Comparison of ENCODE assay signal across 16 cellular contexts in genomic region chr9:135067091-135067710, GRCh38. TPM values are rescaled to one million over a fixed set of nuclear protein-coding genes. Genes with fewer than 3 reads are reported as not detected.
"Had no signal": no experiment of that assay in that cellular context is flagged by ENCODE, and none has a peak within 500 bp of the region (broad histone marks: within the 10 kb centered on the region; RNA-seq: fewer than 3 reads in every experiment).

No MANE protein-coding gene starts in this region.

- H3K4me3 ChIP-seq: mucosa of descending colon, SK-N-MC, thyroid gland, uterus had no signal

- H3K36me3 ChIP-seq: thyroid gland, uterus had no signal

- DNase-seq: activated CD4-positive, alpha-beta T cell treated with anti-CD3 and anti-CD28 coated beads, Interleukin-2, amount 10 ng/mL, durations not matched to agents 7 days and 5 days; amygdala; effector memory CD4-positive, alpha-beta T cell; foreskin keratinocyte; immature natural killer cell; naive thymus-derived CD4-positive, alpha-beta T cell; stimulated activated CD4-positive, alpha-beta T cell treated with anti-CD3 and anti-CD28 coated beads, Interleukin-12 subunit alpha, Interleukin-12 subunit beta, amount 100 ng/mL, for 4 hours; stimulated activated CD4-positive, alpha-beta T cell treated with anti-CD3 and anti-CD28 coated beads, Interleukin-2, amount 100 ng/mL, for 24 hours; T-cell; T-helper 9 cell; thyroid gland had no signal

- H3K27ac ChIP-seq: foreskin keratinocyte, SK-N-MC, thyroid gland, uterus had no signal

- H3K4me1 ChIP-seq: foreskin keratinocyte, thyroid gland, uterus had no signal

- H3K27me3 ChIP-seq: foreskin keratinocyte, uterus had no signal

- ATAC-seq: activated naive CD4-positive, alpha-beta T cell treated with anti-CD3 and anti-CD28 coated beads, Interleukin-2, amount 50 U/mL, for 72 hours; foreskin keratinocyte; mucosa of descending colon; naive thymus-derived CD4-positive, alpha-beta T cell; stimulated activated effector memory CD8-positive, alpha-beta T cell treated with anti-CD3 and anti-CD28 coated beads, Interleukin-12 subunit alpha, Interleukin-12 subunit beta, amount 100 ng/mL, for 72 hours; T-cell had no signal

- H3K9me3 ChIP-seq: thyroid gland, uterus had no signal

RNA-seq across cellular contexts. Expression of gene OLFM1, which starts 20.3 kb away (rescaled TPM):
- total RNA-seq: activated CD4-positive, alpha-beta T cell treated with anti-CD3 and anti-CD28 coated beads, Interleukin-2, amount 10 ng/mL, durations not matched to agents 7 days and 5 days; activated naive CD4-positive, alpha-beta T cell treated with anti-CD3 and anti-CD28 coated beads, Interleukin-2, amount 50 U/mL, for 72 hours had no signal
